Comparison of ENCODE assay signal across 1 cellular context in the genomic region with DNA sequence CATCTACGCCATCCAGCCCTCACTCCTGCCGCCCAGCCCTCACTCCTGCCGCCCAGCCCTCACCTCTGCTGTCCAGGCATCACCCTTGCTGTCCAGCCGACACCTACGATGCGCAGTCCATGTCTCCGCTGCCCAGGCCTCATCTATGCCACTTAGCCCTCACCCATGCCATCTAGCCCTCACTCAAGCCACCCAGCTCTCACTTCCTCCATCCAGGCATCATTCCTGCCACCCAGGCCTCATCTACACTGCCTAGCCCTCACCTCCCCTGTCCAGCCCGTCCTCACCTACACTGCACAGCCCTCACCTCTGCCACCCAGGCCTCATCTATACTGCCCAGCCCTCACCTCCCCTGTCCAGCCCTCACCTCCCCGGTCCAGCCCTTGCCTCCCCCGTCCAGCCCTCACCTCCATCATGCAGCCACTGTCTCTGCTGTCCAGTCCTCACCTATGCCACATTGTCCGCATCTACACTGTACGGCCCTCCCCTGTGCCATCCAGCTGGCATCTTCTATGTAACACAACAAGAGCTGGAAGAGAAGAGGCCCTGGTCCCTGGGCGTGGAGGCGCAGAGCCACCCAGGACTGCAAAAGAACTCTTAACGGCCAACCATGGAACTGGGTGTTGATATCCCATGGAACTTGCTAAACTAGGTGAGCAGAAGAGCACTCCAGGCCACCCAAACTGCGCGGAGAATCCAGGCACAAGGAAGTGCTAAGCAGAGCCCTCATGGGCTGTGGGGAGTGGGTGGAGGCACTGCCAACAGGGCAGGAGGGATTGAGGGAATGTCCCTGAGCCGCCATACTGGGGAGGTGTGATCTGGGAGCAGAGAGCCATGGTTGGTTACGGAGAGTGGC.
TF ChIP-seq lines count a peak whose summit lies in the region.

No MANE protein-coding gene starts in this region.

TF ChIP-seq in H1, 55 proteins besides CTCF, POLR2A, EP300 and RAD21:
- TF ChIP-seq POLR2AphosphoS5 (IDR thresholded peaks at IDR 0.05; ENCODE audit: low read depth, low read length): no peak
- TF ChIP-seq TBP (IDR thresholded peaks at IDR 0.05; ENCODE audit: low read depth, low read length): no peak
- no peak for TF ChIP-seq SAP30 (IDR thresholded peaks at IDR 0.05; ENCODE audit: insufficient read depth, insufficient replicate concordance, low read length)
- TF ChIP-seq RFX5 (IDR thresholded peaks at IDR 0.05; ENCODE audit: borderline replicate concordance, low read depth, low read length): no peak
- TF ChIP-seq GTF2F1 (IDR thresholded peaks at IDR 0.05; ENCODE audit: borderline replicate concordance, low read depth, low read length): no peak
- no peak for TF ChIP-seq BCL11A (IDR thresholded peaks at IDR 0.05; ENCODE audit: low read depth in 2 of 2, low read length in 2 of 2)
- TF ChIP-seq POU5F1 (IDR thresholded peaks at IDR 0.05; ENCODE audit: low read depth, low read length): no peak
- no peak for TF ChIP-seq SIX5 (IDR thresholded peaks at IDR 0.05; ENCODE audit: low read depth, low read length)
- TF ChIP-seq EZH2 (IDR thresholded peaks at IDR 0.05; ENCODE audit: low read depth, low read length, severe bottlenecking): no peak
- no peak for TF ChIP-seq TCF12 (IDR thresholded peaks at IDR 0.05; ENCODE audit: low read depth, low read length)
- no peak for TF ChIP-seq CEBPB (IDR thresholded peaks at IDR 0.05; ENCODE audit: low read depth, low read length)
- TF ChIP-seq SIN3A (conservative IDR thresholded peaks at IDR 0.05 in 1 of 2, IDR thresholded peaks at IDR 0.05 in 1 of 2; ENCODE audit: low read depth in 1 of 2, low read length in 2 of 2): no peak
- no peak for TF ChIP-seq CREB1 (IDR thresholded peaks at IDR 0.05)
- TF ChIP-seq, protein P1, sequence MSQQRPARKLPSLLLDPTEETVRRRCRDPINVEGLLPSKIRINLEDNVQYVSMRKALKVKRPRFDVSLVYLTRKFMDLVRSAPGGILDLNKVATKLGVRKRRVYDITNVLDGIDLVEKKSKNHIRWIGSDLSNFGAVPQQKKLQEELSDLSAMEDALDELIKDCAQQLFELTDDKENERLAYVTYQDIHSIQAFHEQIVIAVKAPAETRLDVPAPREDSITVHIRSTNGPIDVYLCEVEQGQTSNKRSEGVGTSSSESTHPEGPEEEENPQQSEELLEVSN (IDR thresholded peaks at IDR 0.05): no peak
- no peak for TF ChIP-seq CBX5 (IDR thresholded peaks at IDR 0.05; ENCODE audit: low read depth, low read length)
- TF ChIP-seq MAFK (IDR thresholded peaks at IDR 0.05; ENCODE audit: low read depth, low read length): no peak
- TF ChIP-seq USF2 (IDR thresholded peaks at IDR 0.05; ENCODE audit: low read length): no peak
- TF ChIP-seq SIRT6 (IDR thresholded peaks at IDR 0.05; ENCODE audit: low read length): no peak
- no peak for TF ChIP-seq CHD7 (IDR thresholded peaks at IDR 0.05; ENCODE audit: insufficient replicate concordance, low read length)
